ENCODE assay signal across 2 cellular contexts in the genomic region with DNA sequence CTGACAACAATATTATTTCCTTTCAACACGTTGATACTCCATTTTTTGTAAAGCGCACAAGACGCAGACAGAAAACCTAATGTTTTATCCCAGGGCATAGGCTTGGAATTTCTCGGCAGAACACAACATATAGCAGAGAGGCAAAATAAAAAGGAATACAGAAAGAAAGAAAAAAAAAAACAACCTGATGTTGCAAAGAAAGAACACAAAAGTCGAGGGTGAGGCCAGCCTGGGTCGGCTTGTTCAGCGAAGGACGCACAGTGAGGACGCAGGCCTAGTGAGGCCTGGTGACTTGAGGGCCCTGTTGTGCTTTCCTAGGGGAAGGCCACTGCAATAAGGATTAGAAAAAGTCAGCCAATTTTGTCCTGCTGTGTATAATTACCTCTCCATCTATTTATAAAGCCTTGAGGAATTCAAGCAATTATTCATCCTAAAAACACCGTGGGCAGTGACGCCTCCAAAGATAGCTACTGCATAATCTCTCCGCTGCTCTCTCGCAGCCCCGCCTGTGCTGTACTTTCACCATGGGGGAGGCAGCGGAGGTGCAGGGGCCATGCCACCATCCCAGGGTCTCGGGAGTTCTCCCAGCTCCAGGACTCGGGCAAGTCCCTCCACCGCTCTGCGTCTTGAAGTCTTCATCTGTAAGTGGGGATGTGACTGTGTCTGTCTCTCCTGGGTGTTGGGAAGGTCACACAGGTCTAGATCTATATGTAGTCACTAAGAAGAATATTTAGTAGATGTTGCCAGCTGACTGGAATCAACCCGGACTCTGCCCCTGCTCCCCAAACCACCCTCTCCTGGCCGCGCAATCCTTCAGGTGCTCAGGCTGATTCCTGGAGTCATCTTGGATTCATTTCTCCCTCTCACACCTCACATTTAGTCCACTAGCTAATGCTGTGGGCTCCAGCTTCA.
TF ChIP-seq lines count a peak whose summit lies in the region.

No MANE protein-coding gene starts in this region.

TF ChIP-seq in IMR-90, 13 proteins besides CTCF, POLR2A, EP300 and RAD21:
- TF ChIP-seq BHLHE40 (IDR thresholded peaks at IDR 0.05; ENCODE audit: low read depth, low read length) (no peak), MXI1 (IDR thresholded peaks at IDR 0.05; ENCODE audit: borderline replicate concordance, low read depth, low read length) (no peak), RCOR1 (IDR thresholded peaks at IDR 0.05; ENCODE audit: insufficient replicate concordance, low read length) (no peak)
TF ChIP-seq in IMR-90: peak in this region for 0.

TF ChIP-seq in WTC11, 78 proteins besides CTCF, POLR2A, EP300 and RAD21:
- TF ChIP-seq GTF2I (CRISPR knock-in tag; conservative IDR thresholded peaks at IDR 0.05) (no peak), ZNF425 (CRISPR knock-in tag; conservative IDR thresholded peaks at IDR 0.05) (no peak), GABPB1 (CRISPR knock-in tag; IDR thresholded peaks at IDR 0.05) (no peak)
- TF ChIP-seq, protein P1, sequence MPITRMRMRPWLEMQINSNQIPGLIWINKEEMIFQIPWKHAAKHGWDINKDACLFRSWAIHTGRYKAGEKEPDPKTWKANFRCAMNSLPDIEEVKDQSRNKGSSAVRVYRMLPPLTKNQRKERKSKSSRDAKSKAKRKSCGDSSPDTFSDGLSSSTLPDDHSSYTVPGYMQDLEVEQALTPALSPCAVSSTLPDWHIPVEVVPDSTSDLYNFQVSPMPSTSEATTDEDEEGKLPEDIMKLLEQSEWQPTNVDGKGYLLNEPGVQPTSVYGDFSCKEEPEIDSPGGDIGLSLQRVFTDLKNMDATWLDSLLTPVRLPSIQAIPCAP (CRISPR knock-in tag; IDR thresholded peaks at IDR 0.05): no peak
- TF ChIP-seq, protein P2, sequence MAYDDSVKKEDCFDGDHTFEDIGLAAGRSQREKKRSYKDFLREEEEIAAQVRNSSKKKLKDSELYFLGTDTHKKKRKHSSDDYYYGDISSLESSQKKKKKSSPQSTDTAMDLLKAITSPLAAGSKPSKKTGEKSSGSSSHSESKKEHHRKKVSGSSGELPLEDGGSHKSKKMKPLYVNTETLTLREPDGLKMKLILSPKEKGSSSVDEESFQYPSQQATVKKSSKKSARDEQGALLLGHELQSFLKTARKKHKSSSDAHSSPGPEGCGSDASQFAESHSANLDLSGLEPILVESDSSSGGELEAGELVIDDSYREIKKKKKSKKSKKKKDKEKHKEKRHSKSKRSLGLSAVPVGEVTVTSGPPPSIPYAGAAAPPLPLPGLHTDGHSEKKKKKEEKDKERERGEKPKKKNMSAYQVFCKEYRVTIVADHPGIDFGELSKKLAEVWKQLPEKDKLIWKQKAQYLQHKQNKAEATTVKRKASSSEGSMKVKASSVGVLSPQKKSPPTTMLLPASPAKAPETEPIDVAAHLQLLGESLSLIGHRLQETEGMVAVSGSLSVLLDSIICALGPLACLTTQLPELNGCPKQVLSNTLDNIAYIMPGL (CRISPR knock-in tag; IDR thresholded peaks at IDR 0.05): no peak
